Comparison of ENCODE assay signal across 1 cellular context in genomic region chr9:37904647-37905505, GRCh38.
TF ChIP-seq lines count a peak whose summit lies in the region.

No MANE protein-coding gene starts in this region.

TF ChIP-seq in K562, 482 proteins besides CTCF, POLR2A, EP300 and RAD21 (continued from another document and continues in another):
- peak in 1 of 2 experiments; percentile 76; a peak in 2 of 4 replicates for TF ChIP-seq ZMIZ1 (IDR thresholded peaks at IDR 0.05; ENCODE audit: low read depth in 2 of 2, low read length in 2 of 2)
- no peak for TF ChIP-seq GABPB1 (CRISPR knock-in tag; IDR thresholded peaks at IDR 0.05)
- 0 out of 2 replicates have a peak, but pooled peaks have one; percentile 15 for TF ChIP-seq FOXP1 (CRISPR knock-in tag; IDR thresholded peaks at IDR 0.05)
- TF ChIP-seq MCM7 (IDR thresholded peaks at IDR 0.05): no peak
- TF ChIP-seq AFF4 (CRISPR knock-in tag; IDR thresholded peaks at IDR 0.05): no peak
- no peak for TF ChIP-seq BMI1 (IDR thresholded peaks at IDR 0.05; ENCODE audit: low read length)
- peak; percentile 52; the same call in 1 of the 2 replicates for TF ChIP-seq GATA2 (CRISPR knock-in tag; IDR thresholded peaks at IDR 0.05)
- no peak for TF ChIP-seq ZNF280A (IDR thresholded peaks at IDR 0.05; ENCODE audit: low read depth, partially characterized antibody)
- no peak for TF ChIP-seq PHF8 (IDR thresholded peaks at IDR 0.05; ENCODE audit: borderline replicate concordance, low read length)
- 0 out of 6 replicates have a peak, but pooled peaks of 1 of the 3 experiments have one; percentile 14 for TF ChIP-seq ZBTB11 (CRISPR knock-in tag; IDR thresholded peaks at IDR 0.05)
- peak; percentile 77 for TF ChIP-seq NFIC (IDR thresholded peaks at IDR 0.05)
- TF ChIP-seq, protein P1, sequence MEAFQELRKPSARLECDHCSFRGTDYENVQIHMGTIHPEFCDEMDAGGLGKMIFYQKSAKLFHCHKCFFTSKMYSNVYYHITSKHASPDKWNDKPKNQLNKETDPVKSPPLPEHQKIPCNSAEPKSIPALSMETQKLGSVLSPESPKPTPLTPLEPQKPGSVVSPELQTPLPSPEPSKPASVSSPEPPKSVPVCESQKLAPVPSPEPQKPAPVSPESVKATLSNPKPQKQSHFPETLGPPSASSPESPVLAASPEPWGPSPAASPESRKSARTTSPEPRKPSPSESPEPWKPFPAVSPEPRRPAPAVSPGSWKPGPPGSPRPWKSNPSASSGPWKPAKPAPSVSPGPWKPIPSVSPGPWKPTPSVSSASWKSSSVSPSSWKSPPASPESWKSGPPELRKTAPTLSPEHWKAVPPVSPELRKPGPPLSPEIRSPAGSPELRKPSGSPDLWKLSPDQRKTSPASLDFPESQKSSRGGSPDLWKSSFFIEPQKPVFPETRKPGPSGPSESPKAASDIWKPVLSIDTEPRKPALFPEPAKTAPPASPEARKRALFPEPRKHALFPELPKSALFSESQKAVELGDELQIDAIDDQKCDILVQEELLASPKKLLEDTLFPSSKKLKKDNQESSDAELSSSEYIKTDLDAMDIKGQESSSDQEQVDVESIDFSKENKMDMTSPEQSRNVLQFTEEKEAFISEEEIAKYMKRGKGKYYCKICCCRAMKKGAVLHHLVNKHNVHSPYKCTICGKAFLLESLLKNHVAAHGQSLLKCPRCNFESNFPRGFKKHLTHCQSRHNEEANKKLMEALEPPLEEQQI (IDR thresholded peaks at IDR 0.05): peak; percentile 54; the same call in 1 of the 2 replicates
- TF ChIP-seq KLF13 (tag; IDR thresholded peaks at IDR 0.05; ENCODE audit: borderline replicate concordance, low read depth): no peak
- TF ChIP-seq GTF2E2 (tag; IDR thresholded peaks at IDR 0.05): no peak; the same call in 1 of the 2 replicates
- TF ChIP-seq TOE1 (IDR thresholded peaks at IDR 0.05; ENCODE audit: borderline replicate concordance): no peak
- TF ChIP-seq TOE1 (CRISPR knock-in tag; IDR thresholded peaks at IDR 0.05; ENCODE audit: borderline replicate concordance, low read depth): no peak
- TF ChIP-seq ZNF239 (CRISPR knock-in tag; IDR thresholded peaks at IDR 0.05): no peak
- no peak for TF ChIP-seq MAFK (IDR thresholded peaks at IDR 0.05; ENCODE audit: low read length)
- 0 out of 2 replicates have a peak, but pooled peaks have one; percentile 11 for TF ChIP-seq USF2 (CRISPR knock-in tag; IDR thresholded peaks at IDR 0.05)
- TF ChIP-seq ZNF785 (CRISPR knock-in tag; IDR thresholded peaks at IDR 0.05): no peak
- no peak for TF ChIP-seq ZNF124 (CRISPR knock-in tag; IDR thresholded peaks at IDR 0.05)
- TF ChIP-seq, protein P2, sequence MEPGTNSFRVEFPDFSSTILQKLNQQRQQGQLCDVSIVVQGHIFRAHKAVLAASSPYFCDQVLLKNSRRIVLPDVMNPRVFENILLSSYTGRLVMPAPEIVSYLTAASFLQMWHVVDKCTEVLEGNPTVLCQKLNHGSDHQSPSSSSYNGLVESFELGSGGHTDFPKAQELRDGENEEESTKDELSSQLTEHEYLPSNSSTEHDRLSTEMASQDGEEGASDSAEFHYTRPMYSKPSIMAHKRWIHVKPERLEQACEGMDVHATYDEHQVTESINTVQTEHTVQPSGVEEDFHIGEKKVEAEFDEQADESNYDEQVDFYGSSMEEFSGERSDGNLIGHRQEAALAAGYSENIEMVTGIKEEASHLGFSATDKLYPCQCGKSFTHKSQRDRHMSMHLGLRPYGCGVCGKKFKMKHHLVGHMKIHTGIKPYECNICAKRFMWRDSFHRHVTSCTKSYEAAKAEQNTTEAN (CRISPR knock-in tag; IDR thresholded peaks at IDR 0.05): no peak
- peak; percentile 30; the same call in 1 of the 2 replicates for TF ChIP-seq THAP12 (CRISPR knock-in tag; IDR thresholded peaks at IDR 0.05)
- TF ChIP-seq ZFP91 (CRISPR knock-in tag; IDR thresholded peaks at IDR 0.05): no peak
- TF ChIP-seq, protein P3, sequence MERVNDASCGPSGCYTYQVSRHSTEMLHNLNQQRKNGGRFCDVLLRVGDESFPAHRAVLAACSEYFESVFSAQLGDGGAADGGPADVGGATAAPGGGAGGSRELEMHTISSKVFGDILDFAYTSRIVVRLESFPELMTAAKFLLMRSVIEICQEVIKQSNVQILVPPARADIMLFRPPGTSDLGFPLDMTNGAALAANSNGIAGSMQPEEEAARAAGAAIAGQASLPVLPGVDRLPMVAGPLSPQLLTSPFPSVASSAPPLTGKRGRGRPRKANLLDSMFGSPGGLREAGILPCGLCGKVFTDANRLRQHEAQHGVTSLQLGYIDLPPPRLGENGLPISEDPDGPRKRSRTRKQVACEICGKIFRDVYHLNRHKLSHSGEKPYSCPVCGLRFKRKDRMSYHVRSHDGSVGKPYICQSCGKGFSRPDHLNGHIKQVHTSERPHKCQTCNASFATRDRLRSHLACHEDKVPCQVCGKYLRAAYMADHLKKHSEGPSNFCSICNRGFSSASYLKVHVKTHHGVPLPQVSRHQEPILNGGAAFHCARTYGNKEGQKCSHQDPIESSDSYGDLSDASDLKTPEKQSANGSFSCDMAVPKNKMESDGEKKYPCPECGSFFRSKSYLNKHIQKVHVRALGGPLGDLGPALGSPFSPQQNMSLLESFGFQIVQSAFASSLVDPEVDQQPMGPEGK (CRISPR knock-in tag; IDR thresholded peaks at IDR 0.05; ENCODE audit: borderline replicate concordance): no peak
- TF ChIP-seq TEAD4 (IDR thresholded peaks at IDR 0.05; ENCODE audit: low read length): peak; percentile 95
- TF ChIP-seq TEAD4 (CRISPR knock-in tag; IDR thresholded peaks at IDR 0.05; ENCODE audit: borderline replicate concordance): no peak
- TF ChIP-seq HMG20B (CRISPR knock-in tag; IDR thresholded peaks at IDR 0.05): no peak
- no peak for TF ChIP-seq MAFF (IDR thresholded peaks at IDR 0.05; ENCODE audit: low read length)
